Comparison of ENCODE assay signal across 8 cellular contexts in the genomic region with DNA sequence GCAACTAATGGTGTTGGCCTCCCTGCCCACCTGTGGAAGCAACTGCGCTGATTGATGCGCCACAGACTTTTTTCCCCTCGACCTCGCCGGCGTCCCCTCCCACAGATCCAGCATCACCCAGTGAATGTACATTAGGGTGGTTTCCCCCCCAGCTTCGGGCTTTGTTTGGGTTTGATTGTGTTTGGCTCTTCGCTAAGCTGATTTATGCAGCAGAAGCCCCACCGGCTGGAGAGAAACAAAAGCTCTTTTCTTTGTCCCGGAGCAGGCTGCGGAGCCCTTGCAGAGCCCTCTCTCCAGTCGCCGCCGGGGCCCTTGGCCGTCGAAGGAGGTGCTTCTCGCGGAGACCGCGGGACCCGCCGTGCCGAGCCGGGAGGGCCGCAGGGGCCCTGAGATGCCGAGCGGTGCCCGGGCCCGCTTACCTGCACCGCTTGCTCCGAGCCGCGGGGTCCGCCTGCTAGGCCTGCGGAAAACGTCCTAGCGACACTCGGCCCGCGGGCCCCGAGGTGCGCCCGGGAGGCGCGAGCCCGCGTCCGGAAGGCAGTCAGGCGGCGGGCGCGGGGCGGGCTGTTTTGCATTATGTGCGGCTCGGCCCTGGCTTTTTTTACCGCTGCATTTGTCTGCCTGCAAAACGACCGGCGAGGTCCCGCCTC. TPM values are rescaled to one million over a fixed set of nuclear protein-coding genes. Genes with fewer than 3 reads are reported as not detected.
A peak's percentile ranks its signal among the peaks of the same experiment; 100 is the strongest.
DNase-seq lines count a peak whose midpoint lies in the region; ATAC-seq and TF ChIP-seq lines count a peak whose summit lies in the region.

No MANE protein-coding gene starts in this region.

- no peak for TF ChIP-seq POLR2A in erythroblast (IDR thresholded peaks at IDR 0.05; ENCODE audit: low read length)
- TF ChIP-seq POLR2A in tibial nerve (IDR thresholded peaks at IDR 0.05): no peak

- peak overlapping the region; percentile 93 for H3K4me3 Mint-ChIP-seq in WTC11

- H3K27me3 ChIP-seq in mucosa of stomach (ENCODE audit: control insufficient read depth, insufficient read depth, low read length) (no peaks in the 10 kb centered on the region), tibial nerve (no peaks in the 10 kb centered on the region)

- H3K4me1 Mint-ChIP-seq in WTC11: peaks cover 15% of the 10 kb centered on the region

- DNase-seq in GM03348 (ENCODE audit: low spot score) (peak; percentile 48), HT-29 (ENCODE audit: low spot score) (peak; percentile 66), WTC11 (ENCODE audit: low spot score) (peak; percentile 66), erythroblast (lab: John Stamatoyannopoulos, UW) (peak; percentile 36 to 44), tibial nerve (ENCODE audit: low spot score in 2 of 2) (peak; percentile 17 to 22), KG1 (lab: John Stamatoyannopoulos, UW) (no peak)

- no peak overlapping the region for H3K27ac Mint-ChIP-seq in WTC11

- H3K4me3 ChIP-seq in mucosa of stomach (ENCODE audit: low read length) (peak overlapping the region; percentile 98), tibial nerve (peak overlapping the region; percentile 66 to 87 (median 85))

- H3K9me3 ChIP-seq in mucosa of stomach (ENCODE audit: control insufficient read depth, low read length): no peaks in the 10 kb centered on the region
- no peaks in the 10 kb centered on the region for H3K9me3 ChIP-seq in tibial nerve

- ATAC-seq in GM21423 (IDR thresholded peaks at IDR 0.05; ENCODE audit: unreplicated experiment): peak; percentile 9
- ATAC-seq in WTC11: peak; percentile 29

- H3K27ac ChIP-seq in tibial nerve: peak overlapping the region; percentile 92 to 98 (median 96)

- TF ChIP-seq CTCF in WTC11 (IDR thresholded peaks at IDR 0.05) (no peak), tibial nerve (IDR thresholded peaks at IDR 0.05) (peak in 1 of 5 experiments; percentile 29)

- H3K36me3 ChIP-seq in mucosa of stomach (ENCODE audit: control insufficient read depth, insufficient read depth, low read length) (no peaks in the 10 kb centered on the region), tibial nerve (no peaks in the 10 kb centered on the region)

- H3K4me1 ChIP-seq in mucosa of stomach (ENCODE audit: control insufficient read depth, insufficient read depth, low read length) (no peaks in the 10 kb centered on the region), tibial nerve (peaks cover 0 to 15% (median 3%) of the 10 kb centered on the region in 4 donors)

- no peaks in the 10 kb centered on the region for H3K36me3 Mint-ChIP-seq in WTC11

- POLR2A ChIA-PET in WTC11 (lab: Charles Lee): interaction anchor here (0.7 kb wide), 1 partner anchor 94 kb away, joined by 3 read pairs; no protein-coding TSS in a partner anchor

- 0% methylated on average over 15 to 56 of the region's 60 CpGs for WGBS in tibial nerve, 2 donors

- no peaks in the 10 kb centered on the region for H3K9me3 Mint-ChIP-seq in WTC11

- H3K27me3 Mint-ChIP-seq in WTC11 (ENCODE audit: low read depth): peaks cover 20% of the 10 kb centered on the region

- no peak for TF ChIP-seq EP300 in tibial nerve (IDR thresholded peaks at IDR 0.05)

- peak overlapping the region; percentile 92 for H3K9ac ChIP-seq in mucosa of stomach (ENCODE audit: low read length)

- CTCF ChIA-PET in WTC11 (lab: Charles Lee): interaction anchor here (0.8 to 2.7 kb wide), 10 partner anchors 12 to 622 kb away, joined by 3 to 12 read pairs (median 4); partner anchors contain the start of gene POLR1F

TF ChIP-seq in WTC11, 78 proteins besides CTCF, POLR2A, EP300 and RAD21:
- TF ChIP-seq SP1 (CRISPR knock-in tag; conservative IDR thresholded peaks at IDR 0.05) (no peak; the same call in 1 of the 2 replicates), HMGXB4 (CRISPR knock-in tag; IDR thresholded peaks at IDR 0.05) (peak; percentile 51), ZNF423 (CRISPR knock-in tag; IDR thresholded peaks at IDR 0.05) (peak; percentile 26; the same call in 1 of the 2 replicates), NR1H2 (CRISPR knock-in tag; IDR thresholded peaks at IDR 0.05) (no peak), NFYB (CRISPR knock-in tag; conservative IDR thresholded peaks at IDR 0.05; ENCODE audit: low read depth) (no peak), FOXP1 (CRISPR knock-in tag; IDR thresholded peaks at IDR 0.05; ENCODE audit: borderline replicate concordance) (peak; percentile 69), E2F5 (CRISPR knock-in tag; IDR thresholded peaks at IDR 0.05) (peak; percentile 54; the same call in 1 of the 2 replicates), ELF4 (CRISPR knock-in tag; IDR thresholded peaks at IDR 0.05; ENCODE audit: low read depth) (no peak), ZNF232 (CRISPR knock-in tag; IDR thresholded peaks at IDR 0.05) (0 out of 2 replicates have a peak, but pooled peaks have one; percentile 61), FOXK1 (CRISPR knock-in tag; IDR thresholded peaks at IDR 0.05) (0 out of 2 replicates have a peak, but pooled peaks have one; percentile 10)
- TF ChIP-seq, protein P1, sequence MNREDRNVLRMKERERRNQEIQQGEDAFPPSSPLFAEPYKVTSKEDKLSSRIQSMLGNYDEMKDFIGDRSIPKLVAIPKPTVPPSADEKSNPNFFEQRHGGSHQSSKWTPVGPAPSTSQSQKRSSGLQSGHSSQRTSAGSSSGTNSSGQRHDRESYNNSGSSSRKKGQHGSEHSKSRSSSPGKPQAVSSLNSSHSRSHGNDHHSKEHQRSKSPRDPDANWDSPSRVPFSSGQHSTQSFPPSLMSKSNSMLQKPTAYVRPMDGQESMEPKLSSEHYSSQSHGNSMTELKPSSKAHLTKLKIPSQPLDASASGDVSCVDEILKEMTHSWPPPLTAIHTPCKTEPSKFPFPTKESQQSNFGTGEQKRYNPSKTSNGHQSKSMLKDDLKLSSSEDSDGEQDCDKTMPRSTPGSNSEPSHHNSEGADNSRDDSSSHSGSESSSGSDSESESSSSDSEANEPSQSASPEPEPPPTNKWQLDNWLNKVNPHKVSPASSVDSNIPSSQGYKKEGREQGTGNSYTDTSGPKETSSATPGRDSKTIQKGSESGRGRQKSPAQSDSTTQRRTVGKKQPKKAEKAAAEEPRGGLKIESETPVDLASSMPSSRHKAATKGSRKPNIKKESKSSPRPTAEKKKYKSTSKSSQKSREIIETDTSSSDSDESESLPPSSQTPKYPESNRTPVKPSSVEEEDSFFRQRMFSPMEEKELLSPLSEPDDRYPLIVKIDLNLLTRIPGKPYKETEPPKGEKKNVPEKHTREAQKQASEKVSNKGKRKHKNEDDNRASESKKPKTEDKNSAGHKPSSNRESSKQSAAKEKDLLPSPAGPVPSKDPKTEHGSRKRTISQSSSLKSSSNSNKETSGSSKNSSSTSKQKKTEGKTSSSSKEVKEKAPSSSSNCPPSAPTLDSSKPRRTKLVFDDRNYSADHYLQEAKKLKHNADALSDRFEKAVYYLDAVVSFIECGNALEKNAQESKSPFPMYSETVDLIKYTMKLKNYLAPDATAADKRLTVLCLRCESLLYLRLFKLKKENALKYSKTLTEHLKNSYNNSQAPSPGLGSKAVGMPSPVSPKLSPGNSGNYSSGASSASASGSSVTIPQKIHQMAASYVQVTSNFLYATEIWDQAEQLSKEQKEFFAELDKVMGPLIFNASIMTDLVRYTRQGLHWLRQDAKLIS (CRISPR knock-in tag; IDR thresholded peaks at IDR 0.05; ENCODE audit: borderline replicate concordance): no peak

RNA-seq across cellular contexts. Expression of gene ITGB8, which starts 0.7 kb away (rescaled TPM):
- 24.4 and 25.4 TPM in 2 replicates for total RNA-seq in HT-29 (2014; rRNA removed; shearing (Covaris generic))
- total RNA-seq in WTC11 (2021): 1.8 to 2.2 TPM (median 1.9 TPM) in 3 replicates
- 100 to 1,000 TPM; 199 to 606 (median 388) TPM for total RNA-seq in tibial nerve
